Comparison of ENCODE assay signal across 8 cellular contexts in the genomic region with DNA sequence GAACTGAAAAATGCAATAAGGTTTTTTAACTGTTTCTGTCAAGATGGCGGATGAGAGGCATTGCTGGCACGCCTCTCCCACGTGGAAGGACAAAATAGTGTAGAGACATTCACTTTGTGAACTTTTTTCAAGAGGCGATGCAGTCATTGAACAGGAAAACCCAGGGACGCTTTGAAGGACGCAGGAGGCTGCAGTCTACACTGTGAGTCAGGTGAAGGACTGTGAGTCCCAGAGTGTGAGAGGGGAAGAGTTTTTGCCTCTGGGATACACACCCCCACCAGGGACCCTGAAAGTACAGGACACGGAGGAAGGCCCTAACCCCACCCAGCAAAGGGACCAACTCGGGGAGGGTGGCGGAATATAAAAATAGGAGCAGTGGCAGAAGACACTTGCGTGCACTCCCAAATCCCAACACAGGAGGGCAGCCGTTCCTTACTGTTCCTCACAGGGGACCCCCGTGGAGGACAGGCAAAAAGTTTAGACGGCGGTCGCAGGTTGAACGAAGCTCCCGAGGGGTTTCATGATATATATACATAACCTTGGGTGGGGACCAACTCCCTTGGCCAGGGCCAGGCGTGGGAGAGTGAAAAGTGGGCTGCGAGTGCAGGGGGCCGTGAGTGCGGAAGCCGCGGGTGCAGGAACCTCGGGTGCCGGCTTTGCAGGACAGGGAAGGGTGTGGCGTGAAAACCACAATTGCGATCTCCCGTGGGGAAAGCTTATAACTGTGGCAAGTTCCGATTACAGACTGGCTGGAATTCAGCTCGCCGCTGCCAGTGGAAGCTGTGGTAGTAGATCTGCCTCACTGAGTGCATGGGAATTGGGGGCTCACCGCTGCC.
DNase-seq lines count a peak whose midpoint lies in the region; ATAC-seq, FAIRE-seq and TF ChIP-seq lines count a peak whose summit lies in the region.

No MANE protein-coding gene starts in this region.

- no peaks in the 10 kb centered on the region for H3K36me3 Mint-ChIP-seq in naive thymus-derived CD8-positive, alpha-beta T cell

- peak overlapping the region; percentile 85 to 95 (median 91) for H3K4me3 Mint-ChIP-seq in naive thymus-derived CD8-positive, alpha-beta T cell

- peaks cover 11 to 26% (median 17%) of the 10 kb centered on the region in 4 donors for H3K4me1 Mint-ChIP-seq in naive thymus-derived CD8-positive, alpha-beta T cell

- H3K4me1 ChIP-seq in ACC112 (ENCODE audit: control insufficient read depth, insufficient read depth, low read length, unreplicated experiment) (peaks cover 5% of the 10 kb centered on the region), OCI-LY3 (ENCODE audit: low read length) (peaks cover 30% of the 10 kb centered on the region), esophagus muscularis mucosa (peaks cover 6 to 12% (median 10%) of the 10 kb centered on the region in 4 donors)

- intact Hi-C loops in esophagus muscularis mucosa (cut with DNase I) = loop anchor here (5.0 kb wide), 3 partner anchors 108 to 247 kb away; a partner anchor contains a TSS

- TF ChIP-seq POLR2A in H54 (IDR thresholded peaks at IDR 0.05; ENCODE audit: low read depth, low read length) (no peak), esophagus muscularis mucosa (IDR thresholded peaks at IDR 0.05; ENCODE audit: low read depth) (no peak)

- H3K9ac ChIP-seq in OCI-LY3 (ENCODE audit: low read length) = peak overlapping the region; percentile 65

- TF ChIP-seq EP300 in esophagus muscularis mucosa (IDR thresholded peaks at IDR 0.05) = no peak

- H3K4me3 ChIP-seq in ACC112 (ENCODE audit: low read depth, low read length) (peak overlapping the region; percentile 68), OCI-LY3 (ENCODE audit: low read length) (peak overlapping the region; percentile 88), esophagus muscularis mucosa (peak overlapping the region; percentile 18 to 43 (median 25))

- DNase-seq in H54 (ENCODE audit: insufficient read length, low spot score) = peak; percentile 51
- DNase-seq in activated T-cell treated with anti-CD3 and anti-CD28 coated beads for 4 hours = peak; percentile 73
- no peak for DNase-seq in esophagus muscularis mucosa (ENCODE audit: extremely low spot score)
- DNase-seq in naive thymus-derived CD8-positive, alpha-beta T cell = peak; percentile 69 to 90 (median 79)
- peak; percentile 59 to 67 for DNase-seq in stimulated activated CD8-positive, alpha-beta memory T cell treated with anti-CD3 and anti-CD28 coated beads, Interleukin-7, amount 100 ng/mL, for 4 hours (ENCODE audit: low read depth in 2 of 2)

- TF ChIP-seq CTCF in OCI-LY3 (IDR thresholded peaks at IDR 0.05; ENCODE audit: low read depth, low read length) = peak; percentile 77
- peak; percentile 72 to 86 (median 83) for TF ChIP-seq CTCF in esophagus muscularis mucosa (IDR thresholded peaks at IDR 0.05)

- no peaks in the 10 kb centered on the region for H3K36me3 ChIP-seq in ACC112 (ENCODE audit: insufficient read depth, low read length)
- no peaks in the 10 kb centered on the region for H3K36me3 ChIP-seq in OCI-LY3 (replicated peaks; ENCODE audit: low read depth, low read length)
- no peaks in the 10 kb centered on the region for H3K36me3 ChIP-seq in esophagus muscularis mucosa

- H3K27ac Mint-ChIP-seq in naive thymus-derived CD8-positive, alpha-beta T cell = peak overlapping the region in 8 of 10 donors; percentile 31 to 90 (median 78)

- H3K27me3 Mint-ChIP-seq in naive thymus-derived CD8-positive, alpha-beta T cell = peaks cover 3 to 12% (median 5%) of the 10 kb centered on the region in 5 donors

- WGBS in esophagus muscularis mucosa = 28% methylated on average over 32 of the region's 32 CpGs

- no peak for FAIRE-seq in H54 (lab: Jason Lieb, UNC)

- no peaks in the 10 kb centered on the region for H4K20me1 ChIP-seq in OCI-LY3 (ENCODE audit: insufficient read depth, low read length)

- peak; percentile 86 to 89 for ATAC-seq in naive thymus-derived CD8-positive, alpha-beta T cell
- no peak for ATAC-seq in HG02970 (IDR thresholded peaks at IDR 0.05; ENCODE audit: low FRiP score, unreplicated experiment)

- peak overlapping the region; percentile 99 for H3K4me2 ChIP-seq in OCI-LY3 (ENCODE audit: low read length)

- POLR2A ChIA-PET in naive thymus-derived CD8-positive, alpha-beta T cell (lab: Charles Lee) = interaction anchor here (0.6 to 1.6 kb wide), 4 partner anchors 13 to 122 kb away, joined by 3 to 10 read pairs (median 4); a partner anchor contains a TSS

- H2AFZ ChIP-seq in ACC112 (ENCODE audit: low read length, unreplicated experiment) = peak overlapping the region; percentile 12
- H2AFZ ChIP-seq in OCI-LY3 (ENCODE audit: low read depth, low read length) = peak overlapping the region; percentile 65

- H3K27ac ChIP-seq in ACC112 (ENCODE audit: low read depth, low read length) (no peak overlapping the region), OCI-LY3 (ENCODE audit: low read length) (no peak overlapping the region), esophagus muscularis mucosa (replicated peaks in 1 of 4) (no peak overlapping the region)

- H3K9me3 ChIP-seq in OCI-LY3 (ENCODE audit: insufficient read depth, low read length) (no peaks in the 10 kb centered on the region), esophagus muscularis mucosa (no peaks in the 10 kb centered on the region)

- no peaks in the 10 kb centered on the region for H3K27me3 ChIP-seq in ACC112 (ENCODE audit: insufficient read depth, low read length)
- no peaks in the 10 kb centered on the region for H3K27me3 ChIP-seq in OCI-LY3 (ENCODE audit: low read depth, low read length)
- peaks cover 0 to 46% (median 2%) of the 10 kb centered on the region in 4 donors for H3K27me3 ChIP-seq in esophagus muscularis mucosa

- H3K79me2 ChIP-seq in ACC112 (ENCODE audit: control insufficient read depth, insufficient read depth, low read length, unreplicated experiment) = no peaks in the 10 kb centered on the region
- H3K79me2 ChIP-seq in OCI-LY3 (ENCODE audit: low read length) = no peaks in the 10 kb centered on the region

- no peaks in the 10 kb centered on the region for H3K9me3 Mint-ChIP-seq in naive thymus-derived CD8-positive, alpha-beta T cell

Comparison
In these comparisons a context has a peak if more than half of its experiments do, and no peak if none do; other contexts are left out.
1. H3K4me3 ChIP-seq: peak in every context shown above with its lines; median percentile 88 in OCI-LY3; 68 in ACC112; 25 in esophagus muscularis mucosa.